ENCODE assay signal across 9 cellular contexts in genomic region chr11:12397953-12398352, GRCh38. TPM values are rescaled to one million over a fixed set of nuclear protein-coding genes. Genes with fewer than 3 reads are reported as not detected.
DNase-seq lines count a peak whose midpoint lies in the region; FAIRE-seq and TF ChIP-seq lines count a peak whose summit lies in the region.
"Had no signal": no experiment of that assay in that cellular context is flagged by ENCODE, and none has a peak within 500 bp of the region (broad histone marks: within the 10 kb centered on the region; RNA-seq: fewer than 3 reads in every experiment).

No MANE protein-coding gene starts in this region.

- no peak for TF ChIP-seq CTCF in HFF-Myc (IDR thresholded peaks at IDR 0.05; ENCODE audit: low read depth, low read length, missing control alignments)
- TF ChIP-seq CTCF in mammary epithelial cell (conservative IDR thresholded peaks at IDR 0.05 in 1 of 2, IDR thresholded peaks at IDR 0.05 in 1 of 2; ENCODE audit: extremely low read depth in 1 of 2, insufficient read depth in 1 of 2, low read depth in 1 of 2, low read length in 2 of 2), result no peak
- no peak for TF ChIP-seq CTCF in kidney (IDR thresholded peaks at IDR 0.05; ENCODE audit: borderline replicate concordance, extremely low read depth, insufficient read depth)
- no peak for TF ChIP-seq CTCF in MM.1S (IDR thresholded peaks at IDR 0.05; ENCODE audit: low read length)

- DNase-seq in HFF-Myc (ENCODE audit: extremely low read depth, low read depth) (peak; percentile 80), mammary epithelial cell (no peak), kidney (peak; percentile 87), stromal cell of bone marrow (ENCODE audit: low read depth) (peak; percentile 55), OCI-M2 (lab: John Stamatoyannopoulos, UW; ENCODE audit: unreplicated experiment) (no peak), MM.1S (no peak), T-helper 9 cell (no peak), cerebellum (ENCODE audit: low spot score) (no peak)
- DNase-seq: thyroid gland had no signal

- 50% methylated on average over 4 of the region's 4 CpGs for WGBS in mammary epithelial cell (ENCODE audit: low coverage, missing lambda C conversion rate)

- dilution Hi-C loops in mammary epithelial cell (cut with HindIII; ENCODE audit: low sequenced_read_pairs), result no loop called here

- H3K27me3 ChIP-seq in mammary epithelial cell (ENCODE audit: insufficient read depth, low read length), result no peaks in the 10 kb centered on the region
- no peaks in the 10 kb centered on the region for H3K27me3 ChIP-seq in MM.1S (replicated peaks; ENCODE audit: insufficient read depth, low read length)
- H3K27me3 ChIP-seq: thyroid gland had no signal

- peaks cover 80% of the 10 kb centered on the region for H3K79me2 ChIP-seq in mammary epithelial cell (ENCODE audit: insufficient read depth, low read length)
- no peaks in the 10 kb centered on the region for H3K79me2 ChIP-seq in MM.1S (ENCODE audit: low read length)

- in situ Hi-C loops in mammary epithelial cell (cut with MboI; ENCODE audit: low sequenced_read_pairs in 2 of 2), result no loop called here

- H3K4me2 ChIP-seq in mammary epithelial cell (ENCODE audit: insufficient read depth, low read depth, low read length) (peak overlapping the region; percentile 15), MM.1S (ENCODE audit: low read depth, low read length) (no peak overlapping the region)

- FAIRE-seq in kidney (lab: Jason Lieb, UNC), result no peak

- intact Hi-C loops in mammary epithelial cell (cut with micrococcal nuclease) (no loop called here), kidney (cut with DNase I) (no loop called here)

- H3K4me1 ChIP-seq in mammary epithelial cell (ENCODE audit: insufficient read depth, low read length) (peaks cover 18% of the 10 kb centered on the region), kidney (ENCODE audit: control insufficient read depth in 1 of 2, insufficient read depth in 1 of 2, low read depth in 1 of 2, low read length in 2 of 2) (peaks cover 2 to 14% of the 10 kb centered on the region in 2 donors), MM.1S (ENCODE audit: low read length) (no peaks in the 10 kb centered on the region)

- H3K4me3 ChIP-seq in HFF-Myc (replicated peaks; ENCODE audit: low read depth, low read length) (no peak overlapping the region), mammary epithelial cell (replicated peaks in 1 of 3; ENCODE audit: insufficient read depth in 1 of 3, low read depth in 2 of 3, low read length in 3 of 3) (no peak overlapping the region), kidney (ENCODE audit: low read length in 2 of 2) (no peak overlapping the region), MM.1S (ENCODE audit: low read length) (no peak overlapping the region)
- H3K4me3 ChIP-seq: thyroid gland had no signal

- BruUV-seq in mammary epithelial cell (replicated peaks; lab: Mats Ljungman, UMichigan), result no TSS peak

- no peaks in the 10 kb centered on the region for H3K9me2 ChIP-seq in MM.1S (replicated peaks; ENCODE audit: insufficient read depth, low read length)

- no peak overlapping the region for H2AFZ ChIP-seq in mammary epithelial cell (ENCODE audit: low read depth, low read length)
- H2AFZ ChIP-seq in MM.1S (ENCODE audit: low read length), result no peak overlapping the region

- H4K20me1 ChIP-seq in mammary epithelial cell (ENCODE audit: insufficient read depth, low read length), result no peaks in the 10 kb centered on the region
- H4K20me1 ChIP-seq in MM.1S (ENCODE audit: insufficient read depth, low read length), result no peaks in the 10 kb centered on the region

- H3K27ac ChIP-seq in mammary epithelial cell (ENCODE audit: insufficient read depth, low read depth, low read length) (no peak overlapping the region), kidney (ENCODE audit: low read depth in 2 of 2, low read length in 2 of 2) (peak overlapping the region in 1 of 2 donors; percentile 19), MM.1S (ENCODE audit: low read length) (no peak overlapping the region)

- H3K9me3 ChIP-seq in mammary epithelial cell (replicated peaks; ENCODE audit: insufficient read depth, low read length) (peaks cover 3% of the 10 kb centered on the region), kidney (ENCODE audit: control insufficient read depth in 1 of 2, low read length in 2 of 2) (no peaks in the 10 kb centered on the region), MM.1S (replicated peaks; ENCODE audit: insufficient read depth, low read length) (no peaks in the 10 kb centered on the region)
- H3K9me3 ChIP-seq: thyroid gland had no signal

- H3K36me3 ChIP-seq in mammary epithelial cell (ENCODE audit: insufficient read depth, low read length) (no peaks in the 10 kb centered on the region), kidney (ENCODE audit: control insufficient read depth in 1 of 2, insufficient read depth in 2 of 2, low read length in 2 of 2) (no peaks in the 10 kb centered on the region), MM.1S (replicated peaks; ENCODE audit: insufficient read depth, low read length) (no peaks in the 10 kb centered on the region)
- H3K36me3 ChIP-seq: thyroid gland had no signal

- H3F3A ChIP-seq in MM.1S (ENCODE audit: insufficient read depth, low read length), result no peaks in the 10 kb centered on the region

- H3K9ac ChIP-seq in mammary epithelial cell (ENCODE audit: insufficient read depth, low read length), result no peak overlapping the region
- H3K9ac ChIP-seq in kidney (ENCODE audit: low read length in 2 of 2), result no peak overlapping the region
- H3K9ac ChIP-seq in MM.1S (ENCODE audit: low read length), result no peak overlapping the region

- CTCF ChIA-PET in mammary epithelial cell (lab: Charles Lee; ENCODE audit: low non-redundant PET), result no interaction called here

RNA-seq across cellular contexts. Expression of gene PARVA, which starts 20.6 kb away (rescaled TPM):
- 10 to 100 TPM; 57.7 to 59.6 TPM for total RNA-seq in mammary epithelial cell
- 26.6 TPM for polyA plus RNA-seq in mammary epithelial cell
- 31.9 TPM for polyA minus RNA-seq in mammary epithelial cell
- total RNA-seq in kidney, result 80.3 TPM
- polyA plus RNA-seq in kidney (ENCODE audit: insufficient read depth, low read depth, low replicate concordance), result 25.1 TPM
- total RNA-seq in cerebellum, result 9.5 TPM

Comparison
In these comparisons a context has a peak if more than half of its experiments do, and no peak if none do; other contexts are left out.
1. DNase-seq: peak in HFF-Myc (single experiment), kidney (single experiment) and stromal cell of bone marrow (single experiment); none in mammary epithelial cell (single experiment), OCI-M2 (single experiment), MM.1S (single experiment), T-helper 9 cell (single experiment) and cerebellum (single experiment).